ENCODE assay signal across 7 cellular contexts in genomic region chr19:17248011-17248776, GRCh38. TPM values are rescaled to one million over a fixed set of nuclear protein-coding genes. Genes with fewer than 3 reads are reported as not detected.
DNase-seq lines count a peak whose midpoint lies in the region; ATAC-seq and TF ChIP-seq lines count a peak whose summit lies in the region.
"Had no signal": no experiment of that assay in that cellular context is flagged by ENCODE, and none has a peak within 500 bp of the region (broad histone marks: within the 10 kb centered on the region; RNA-seq: fewer than 3 reads in every experiment).

No MANE protein-coding gene starts in this region.

- intact Hi-C loops in dendritic cell treated with granulocyte-macrophage colony-stimulating factor and Interleukin-4, amounts not matched to agents 40 ng/mL and 50 ng/mL, for 4 days (cut with micrococcal nuclease): no loop called here

- peaks cover 33% of the 10 kb centered on the region for H3K4me1 Mint-ChIP-seq in dendritic cell treated with granulocyte-macrophage colony-stimulating factor and Interleukin-4, amounts not matched to agents 40 ng/mL and 50 ng/mL, for 4 days (ENCODE audit: low read depth)
- peaks cover 26% of the 10 kb centered on the region for H3K4me1 Mint-ChIP-seq in progenitor cell of endocrine pancreas (ENCODE audit: low read depth)

- H3K27ac Mint-ChIP-seq in dendritic cell treated with granulocyte-macrophage colony-stimulating factor and Interleukin-4, amounts not matched to agents 40 ng/mL and 50 ng/mL, for 4 days: peak overlapping the region; percentile 93
- peak overlapping the region; percentile 97 for H3K27ac Mint-ChIP-seq in progenitor cell of endocrine pancreas
- H3K27ac Mint-ChIP-seq: stimulated activated naive CD8-positive, alpha-beta T cell treated with anti-CD3 and anti-CD28 coated beads, Interleukin-15, amount 100 ng/mL, for 72 hours had no signal

- H3K4me3 Mint-ChIP-seq in dendritic cell treated with granulocyte-macrophage colony-stimulating factor and Interleukin-4, amounts not matched to agents 40 ng/mL and 50 ng/mL, for 4 days: no peak overlapping the region
- H3K4me3 Mint-ChIP-seq in progenitor cell of endocrine pancreas (ENCODE audit: low read depth): peak overlapping the region; percentile 35
- H3K4me3 Mint-ChIP-seq: stimulated activated naive CD8-positive, alpha-beta T cell treated with anti-CD3 and anti-CD28 coated beads, Interleukin-15, amount 100 ng/mL, for 72 hours had no signal

- H3K36me3 Mint-ChIP-seq in dendritic cell treated with granulocyte-macrophage colony-stimulating factor and Interleukin-4, amounts not matched to agents 40 ng/mL and 50 ng/mL, for 4 days (ENCODE audit: low read depth): peaks cover 6% of the 10 kb centered on the region
- H3K36me3 Mint-ChIP-seq in progenitor cell of endocrine pancreas (ENCODE audit: insufficient read depth): no peaks in the 10 kb centered on the region

- peak in 2 of 3 experiments; percentile 10 to 35 for DNase-seq in NCI-H1417 (lab: John Stamatoyannopoulos, UW)
- DNase-seq in NCI-H1417 treated with DMSO at 0.1 percent for 48 hours (lab: John Stamatoyannopoulos, UW): no peak
- peak; percentile 55 for DNase-seq in progenitor cell of endocrine pancreas (ENCODE audit: low spot score, unreplicated experiment)
- DNase-seq in activated CD4-positive, alpha-beta T cell treated with anti-CD3 and anti-CD28 coated beads, Interleukin-2, amount 50 U/mL, for 1 hour: no peak
- DNase-seq: stimulated activated naive CD8-positive, alpha-beta T cell treated with anti-CD3 and anti-CD28 coated beads, Interleukin-15, amount 100 ng/mL, for 72 hours had no signal

- H3K9me3 Mint-ChIP-seq in dendritic cell treated with granulocyte-macrophage colony-stimulating factor and Interleukin-4, amounts not matched to agents 40 ng/mL and 50 ng/mL, for 4 days: no peaks in the 10 kb centered on the region
- no peaks in the 10 kb centered on the region for H3K9me3 Mint-ChIP-seq in progenitor cell of endocrine pancreas (ENCODE audit: low read depth)
- H3K9me3 Mint-ChIP-seq: stimulated activated naive CD8-positive, alpha-beta T cell treated with anti-CD3 and anti-CD28 coated beads, Interleukin-15, amount 100 ng/mL, for 72 hours had no signal

- ATAC-seq in GM21723 (IDR thresholded peaks at IDR 0.05; ENCODE audit: unreplicated experiment): no peak
- ATAC-seq: stimulated activated naive CD8-positive, alpha-beta T cell treated with anti-CD3 and anti-CD28 coated beads, Interleukin-15, amount 100 ng/mL, for 72 hours had no signal

- H3K27me3 Mint-ChIP-seq in dendritic cell treated with granulocyte-macrophage colony-stimulating factor and Interleukin-4, amounts not matched to agents 40 ng/mL and 50 ng/mL, for 4 days: peaks cover 8% of the 10 kb centered on the region
- H3K27me3 Mint-ChIP-seq in progenitor cell of endocrine pancreas: no peaks in the 10 kb centered on the region

- no peak for TF ChIP-seq CTCF in progenitor cell of endocrine pancreas (IDR thresholded peaks at IDR 0.05; ENCODE audit: unreplicated experiment)

RNA-seq across cellular contexts. Expression of gene NR2F6, which starts 2.5 kb away (rescaled TPM):
- 134 and 150 TPM in 2 replicates for total RNA-seq in progenitor cell of endocrine pancreas

RNA-seq across cellular contexts. Expression of gene USHBP1, which starts 16.4 kb away (rescaled TPM):
- total RNA-seq in progenitor cell of endocrine pancreas: 0.38 and 0.51 TPM in 2 replicates

RNA-seq across cellular contexts. Expression of gene BABAM1, which starts 19.0 kb away (rescaled TPM):
- 93.4 and 113 TPM in 2 replicates for total RNA-seq in progenitor cell of endocrine pancreas

RNA-seq across cellular contexts. Expression of gene OCEL1, which starts 22.2 kb away (rescaled TPM):
- 20.1 and 21.8 TPM in 2 replicates for total RNA-seq in progenitor cell of endocrine pancreas

RNA-seq across cellular contexts. Expression of gene USE1, which starts 33.0 kb away (rescaled TPM):
- 23.6 and 27.2 TPM in 2 replicates for total RNA-seq in progenitor cell of endocrine pancreas

Comparison
In these comparisons a context has a peak if more than half of its experiments do, and no peak if none do; other contexts are left out.
1. DNase-seq: peak in NCI-H1417 (2 of 3) and progenitor cell of endocrine pancreas (single experiment); none in NCI-H1417 treated with DMSO at 0.1 percent for 48 hours (single experiment) and activated CD4-positive, alpha-beta T cell treated with anti-CD3 and anti-CD28 coated beads, Interleukin-2, amount 50 U/mL, for 1 hour (single experiment).